In genomic region chr1:94934551-94934950, GRCh38 we compare ENCODE assay signal across 30 cellular contexts.
"Had no signal": no experiment of that assay in that cellular context is flagged by ENCODE, and none has a peak within 500 bp of the region (broad histone marks: within the 10 kb centered on the region; RNA-seq: fewer than 3 reads in every experiment).

No MANE protein-coding gene starts in this region.

- H3K4me3 Mint-ChIP-seq: activated CD4-positive, alpha-beta memory T cell treated with anti-CD3 and anti-CD28 coated beads for 36 hours; activated naive CD4-positive, alpha-beta T cell treated with anti-CD3 and anti-CD28 coated beads for 36 hours; activated naive CD8-positive, alpha-beta T cell treated with anti-CD3 and anti-CD28 coated beads for 36 hours; activated T-helper 1 cell treated with anti-CD3 and anti-CD28 coated beads, Interleukin-12 subunit alpha, Interleukin-12 subunit beta, Interleukin-2, Interleukin-4 antibody, amounts not matched to agents 30 ng/mL and 10 ng/mL and 1 ng/mL, durations not matched to agents 14 hours and 24 hours and 36 hours; neural progenitor cell; stimulated activated naive B cell treated with anti-CD40 and anti-IgM and Interleukin-4, amounts not matched to agents 10 μg/mL and 1 μg/mL and 100 μg/mL, for 72 hours had no signal

- H3K27ac Mint-ChIP-seq: activated CD4-positive, alpha-beta memory T cell treated with anti-CD3 and anti-CD28 coated beads for 36 hours; activated naive CD4-positive, alpha-beta T cell treated with anti-CD3 and anti-CD28 coated beads for 36 hours; activated naive CD8-positive, alpha-beta T cell treated with anti-CD3 and anti-CD28 coated beads for 36 hours; activated T-helper 1 cell treated with anti-CD3 and anti-CD28 coated beads, Interleukin-12 subunit alpha, Interleukin-12 subunit beta, Interleukin-2, Interleukin-4 antibody, amounts not matched to agents 30 ng/mL and 10 ng/mL and 1 ng/mL, durations not matched to agents 14 hours and 24 hours and 36 hours; neural progenitor cell; stimulated activated naive B cell treated with anti-CD40 and anti-IgM and Interleukin-4, amounts not matched to agents 10 μg/mL and 1 μg/mL and 100 μg/mL, for 72 hours had no signal

- H3K9ac ChIP-seq: neural progenitor cell had no signal

- H3K27ac ChIP-seq: cardiac muscle cell, colonic mucosa, gastrocnemius medialis, neural progenitor cell, right atrium auricular region, upper lobe of left lung, vagina, VCaP had no signal

- H3K4me3 ChIP-seq: ascending aorta, cardiac muscle cell, colonic mucosa, gastrocnemius medialis, neural progenitor cell, right atrium auricular region, smooth muscle cell, stomach, thyroid gland, upper lobe of left lung, vagina had no signal

- H3K9me3 ChIP-seq: ascending aorta, colonic mucosa, gastrocnemius medialis, right atrium auricular region, stomach, thyroid gland, upper lobe of left lung, vagina had no signal

- ATAC-seq: activated CD4-positive, CD25-positive, alpha-beta regulatory T cell treated with anti-CD3 and anti-CD28 coated beads, Interleukin-2, amount 50 U/mL, for 24 hours; gastrocnemius medialis; left ventricle myocardium superior; stimulated activated naive B cell treated with anti-CD40 and anti-IgM and Interleukin-4, amounts not matched to agents 10 μg/mL and 1 μg/mL and 100 μg/mL, for 72 hours had no signal

- H3K4me1 Mint-ChIP-seq: stimulated activated naive B cell treated with anti-CD40 and anti-IgM and Interleukin-4, amounts not matched to agents 10 μg/mL and 1 μg/mL and 100 μg/mL, for 72 hours had no signal

- H3K36me3 ChIP-seq: cardiac muscle cell, colonic mucosa, gastrocnemius medialis, neural progenitor cell, right atrium auricular region, thyroid gland, vagina had no signal

- H3K27me3 Mint-ChIP-seq: activated naive CD8-positive, alpha-beta T cell treated with anti-CD3 and anti-CD28 coated beads for 36 hours; stimulated activated naive B cell treated with anti-CD40 and anti-IgM and Interleukin-4, amounts not matched to agents 10 μg/mL and 1 μg/mL and 100 μg/mL, for 72 hours had no signal

- H3K36me3 Mint-ChIP-seq: activated CD4-positive, alpha-beta memory T cell treated with anti-CD3 and anti-CD28 coated beads for 36 hours; activated naive CD8-positive, alpha-beta T cell treated with anti-CD3 and anti-CD28 coated beads for 36 hours; stimulated activated naive B cell treated with anti-CD40 and anti-IgM and Interleukin-4, amounts not matched to agents 10 μg/mL and 1 μg/mL and 100 μg/mL, for 72 hours had no signal

- H3K9me3 Mint-ChIP-seq: activated CD4-positive, alpha-beta memory T cell treated with anti-CD3 and anti-CD28 coated beads for 36 hours; activated naive CD4-positive, alpha-beta T cell treated with anti-CD3 and anti-CD28 coated beads for 36 hours; activated naive CD8-positive, alpha-beta T cell treated with anti-CD3 and anti-CD28 coated beads for 36 hours; activated T-helper 1 cell treated with anti-CD3 and anti-CD28 coated beads, Interleukin-12 subunit alpha, Interleukin-12 subunit beta, Interleukin-2, Interleukin-4 antibody, amounts not matched to agents 30 ng/mL and 10 ng/mL and 1 ng/mL, durations not matched to agents 14 hours and 24 hours and 36 hours; brain; neural progenitor cell; stimulated activated naive B cell treated with anti-CD40 and anti-IgM and Interleukin-4, amounts not matched to agents 10 μg/mL and 1 μg/mL and 100 μg/mL, for 72 hours had no signal

- DNase-seq: activated CD4-positive, alpha-beta memory T cell treated with anti-CD3 and anti-CD28 coated beads for 36 hours; activated CD4-positive, alpha-beta T cell treated with anti-CD3 and anti-CD28 coated beads for 48 hours; activated CD8-positive, alpha-beta memory T cell treated with anti-CD3 and anti-CD28 coated beads, Interleukin-2, amount 50 U/mL, for 4 hours; activated effector memory CD4-positive, alpha-beta T cell treated with anti-CD3 and anti-CD28 coated beads, Interleukin-2, amount 50 U/mL, for 16 hours; activated naive CD4-positive, alpha-beta T cell treated with anti-CD3 and anti-CD28 coated beads for 36 hours; activated naive CD8-positive, alpha-beta T cell treated with anti-CD3 and anti-CD28 coated beads for 36 hours; activated T-cell treated with anti-CD3 and anti-CD28 coated beads, Interleukin-2, amount 50 U/mL, for 1 hour; cerebellar nuclear complex; colonic mucosa; effector CD8-positive, alpha-beta T cell; gastrocnemius medialis; glutamatergic neuron; islet precursor cell; left ventricle myocardium superior; occipital lobe; stimulated activated CD4-positive, alpha-beta T cell treated with anti-CD3 and anti-CD28 coated beads, Interleukin-1b, Interleukin-23, amount 100 ng/mL, for 48 hours; stimulated activated naive B cell treated with anti-CD40 and anti-IgM and Interleukin-4, amounts not matched to agents 10 μg/mL and 1 μg/mL and 100 μg/mL, for 72 hours; stomach; thyroid gland; upper lobe of left lung had no signal
